Comparison of ENCODE assay signal across 9 cellular contexts in the genomic region with DNA sequence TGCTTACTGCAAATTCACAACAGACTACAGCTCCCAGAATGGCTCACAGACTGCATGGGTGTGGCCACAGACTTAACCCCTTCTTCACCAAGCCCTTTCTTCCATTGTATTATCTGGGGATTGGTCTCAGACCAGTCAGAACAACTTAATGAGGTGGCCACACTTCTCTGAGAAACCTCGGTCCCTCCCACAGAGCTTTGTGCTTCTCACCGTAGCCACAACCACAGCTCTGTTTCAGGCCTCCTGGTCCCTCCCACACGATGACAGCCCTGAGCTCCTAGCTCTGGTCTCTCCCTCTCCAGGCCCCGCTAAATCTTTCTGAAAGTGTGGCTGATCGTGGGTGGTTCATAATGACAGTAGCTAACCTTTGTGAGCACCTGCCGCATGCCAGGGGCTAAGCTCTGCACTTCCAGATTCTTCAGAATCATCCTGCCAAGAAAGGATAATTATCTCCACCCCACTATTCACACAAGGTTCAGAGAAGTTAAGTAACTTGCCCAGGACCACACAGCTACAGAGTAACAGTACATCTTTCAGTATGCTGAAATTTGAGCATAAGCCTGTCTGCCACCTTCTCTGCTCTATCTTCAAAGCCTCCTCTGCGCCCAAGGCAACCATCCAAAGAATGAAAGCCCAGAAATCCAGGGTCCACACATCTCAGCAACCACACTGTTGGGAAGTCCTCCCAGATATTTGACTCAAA.
A peak's percentile ranks its signal among the peaks of the same experiment; 100 is the strongest.
DNase-seq lines count a peak whose midpoint lies in the region; ATAC-seq lines count a peak whose summit lies in the region.
"Had no signal": no experiment of that assay in that cellular context is flagged by ENCODE, and none has a peak within 500 bp of the region (broad histone marks: within the 10 kb centered on the region; RNA-seq: fewer than 3 reads in every experiment).

No MANE protein-coding gene starts in this region.

- ATAC-seq in HG03039 (IDR thresholded peaks at IDR 0.05; ENCODE audit: unreplicated experiment), result peak; percentile 78
- ATAC-seq in stimulated activated naive CD8-positive, alpha-beta T cell treated with anti-CD3 and anti-CD28 coated beads, Interleukin-15, amount 100 ng/mL, for 72 hours, result peak; percentile 97

- no peak overlapping the region for H3K4me3 Mint-ChIP-seq in activated T-cell treated with anti-CD3 and anti-CD28 coated beads, Interleukin-2, amount 50 U/mL, for 24 hours
- H3K4me3 Mint-ChIP-seq in stimulated activated naive CD8-positive, alpha-beta T cell treated with anti-CD3 and anti-CD28 coated beads, Interleukin-15, amount 100 ng/mL, for 72 hours, result no peak overlapping the region

- no peaks in the 10 kb centered on the region for H3K36me3 Mint-ChIP-seq in activated T-cell treated with anti-CD3 and anti-CD28 coated beads, Interleukin-2, amount 50 U/mL, for 24 hours (ENCODE audit: low read depth)

- H3K27me3 Mint-ChIP-seq in activated T-cell treated with anti-CD3 and anti-CD28 coated beads, Interleukin-2, amount 50 U/mL, for 24 hours, result peaks cover 81% of the 10 kb centered on the region
- H3K27me3 Mint-ChIP-seq in stimulated activated naive CD8-positive, alpha-beta T cell treated with anti-CD3 and anti-CD28 coated beads, Interleukin-15, amount 100 ng/mL, for 72 hours, result peaks cover 70% of the 10 kb centered on the region

- peaks cover 12% of the 10 kb centered on the region for H3K4me1 Mint-ChIP-seq in activated T-cell treated with anti-CD3 and anti-CD28 coated beads, Interleukin-2, amount 50 U/mL, for 24 hours (ENCODE audit: low read depth)
- peaks cover 15% of the 10 kb centered on the region for H3K4me1 Mint-ChIP-seq in stimulated activated naive CD8-positive, alpha-beta T cell treated with anti-CD3 and anti-CD28 coated beads, Interleukin-15, amount 100 ng/mL, for 72 hours

- peak overlapping the region; percentile 30 for H3K27ac Mint-ChIP-seq in activated T-cell treated with anti-CD3 and anti-CD28 coated beads, Interleukin-2, amount 50 U/mL, for 24 hours
- H3K27ac Mint-ChIP-seq in stimulated activated naive CD8-positive, alpha-beta T cell treated with anti-CD3 and anti-CD28 coated beads, Interleukin-15, amount 100 ng/mL, for 72 hours, result no peak overlapping the region

- peaks cover 8% of the 10 kb centered on the region for H3K9me3 Mint-ChIP-seq in activated T-cell treated with anti-CD3 and anti-CD28 coated beads, Interleukin-2, amount 50 U/mL, for 24 hours
- peaks cover 8% of the 10 kb centered on the region in 2 donors for H3K9me3 Mint-ChIP-seq in stimulated activated naive CD8-positive, alpha-beta T cell treated with anti-CD3 and anti-CD28 coated beads, Interleukin-15, amount 100 ng/mL, for 72 hours

- peak; percentile 80 for DNase-seq in stimulated activated CD4-positive, alpha-beta T cell treated with anti-CD3 and anti-CD28 coated beads, Interleukin-15, amount 100 ng/mL, for 24 hours
- no peak for DNase-seq in stimulated activated CD4-positive, alpha-beta T cell treated with anti-CD3 and anti-CD28 coated beads, Interleukin-4, amount 100 ng/mL, for 1 hour
- peak; percentile 48 for DNase-seq in activated T-cell treated with anti-CD3 and anti-CD28 coated beads, Interleukin-2, amount 50 U/mL, for 24 hours
- peak; percentile 79 to 86 for DNase-seq in stimulated activated naive CD8-positive, alpha-beta T cell treated with anti-CD3 and anti-CD28 coated beads, Interleukin-15, amount 100 ng/mL, for 72 hours
- DNase-seq in NCI-H510A (lab: John Stamatoyannopoulos, UW) (no peak), NCI-H146 treated with DMSO at 0.1 percent for 48 hours (lab: John Stamatoyannopoulos, UW; ENCODE audit: unreplicated experiment) (no peak), hippocampal formation (lab: John Stamatoyannopoulos, UW) (no peak)
- DNase-seq: DMS 273 treated with DMSO at 0.1 percent for 48 hours had no signal

Comparison
In these comparisons a context has a peak if more than half of its experiments do, and no peak if none do; other contexts are left out.
1. DNase-seq: peak in stimulated activated CD4-positive, alpha-beta T cell treated with anti-CD3 and anti-CD28 coated beads, Interleukin-15, amount 100 ng/mL, for 24 hours (single experiment), activated T-cell treated with anti-CD3 and anti-CD28 coated beads, Interleukin-2, amount 50 U/mL, for 24 hours (single experiment) and stimulated activated naive CD8-positive, alpha-beta T cell treated with anti-CD3 and anti-CD28 coated beads, Interleukin-15, amount 100 ng/mL, for 72 hours (2 of 2); none in stimulated activated CD4-positive, alpha-beta T cell treated with anti-CD3 and anti-CD28 coated beads, Interleukin-4, amount 100 ng/mL, for 1 hour (single experiment), NCI-H510A (single experiment), NCI-H146 treated with DMSO at 0.1 percent for 48 hours (single experiment) and hippocampal formation (0 of 2).